Comparison of ENCODE assay signal across 8 cellular contexts in genomic region chr6:119346914-119347313, GRCh38. TPM values are rescaled to one million over a fixed set of nuclear protein-coding genes. Genes with fewer than 3 reads are reported as not detected.
DNase-seq lines count a peak whose midpoint lies in the region; ATAC-seq lines count a peak whose summit lies in the region.

No MANE protein-coding gene starts in this region.

- ATAC-seq in activated CD8-positive, alpha-beta T cell treated with anti-CD3 and anti-CD28 coated beads, Interleukin-2, amount 10 ng/mL, durations not matched to agents 7 days and 5 days: no peak
- no peak for ATAC-seq in stimulated activated naive B cell treated with anti-CD40 and anti-IgM and Interleukin-4, amounts not matched to agents 10 μg/mL and 1 μg/mL and 100 μg/mL, for 72 hours (replicated peaks)
- ATAC-seq in HG03439 (IDR thresholded peaks at IDR 0.05; ENCODE audit: unreplicated experiment): no peak

- CTCF ChIA-PET in activated CD8-positive, alpha-beta T cell treated with anti-CD3 and anti-CD28 coated beads, Interleukin-2, amount 10 ng/mL, durations not matched to agents 7 days and 5 days (lab: Charles Lee): interaction anchor here (1.2 to 3.2 kb wide), 6 partner anchors 11 to 229 kb away, joined by 3 to 48 read pairs (median 12); no protein-coding TSS in a partner anchor

- peaks cover 30% of the 10 kb centered on the region for H3K36me3 Mint-ChIP-seq in activated CD8-positive, alpha-beta T cell treated with anti-CD3 and anti-CD28 coated beads, Interleukin-2, amount 10 ng/mL, durations not matched to agents 7 days and 5 days (ENCODE audit: low read depth)
- H3K36me3 Mint-ChIP-seq in stimulated activated naive B cell treated with anti-CD40 and anti-IgM and Interleukin-4, amounts not matched to agents 10 μg/mL and 1 μg/mL and 100 μg/mL, for 72 hours: peaks cover 22 to 31% of the 10 kb centered on the region in 2 donors

- H3K27ac Mint-ChIP-seq in activated CD8-positive, alpha-beta T cell treated with anti-CD3 and anti-CD28 coated beads, Interleukin-2, amount 10 ng/mL, durations not matched to agents 7 days and 5 days: peak overlapping the region; percentile 1
- H3K27ac Mint-ChIP-seq in stimulated activated naive B cell treated with anti-CD40 and anti-IgM and Interleukin-4, amounts not matched to agents 10 μg/mL and 1 μg/mL and 100 μg/mL, for 72 hours: no peak overlapping the region

- H3K9me3 Mint-ChIP-seq in activated CD8-positive, alpha-beta T cell treated with anti-CD3 and anti-CD28 coated beads, Interleukin-2, amount 10 ng/mL, durations not matched to agents 7 days and 5 days (ENCODE audit: insufficient read depth): no peaks in the 10 kb centered on the region
- H3K9me3 Mint-ChIP-seq in stimulated activated naive B cell treated with anti-CD40 and anti-IgM and Interleukin-4, amounts not matched to agents 10 μg/mL and 1 μg/mL and 100 μg/mL, for 72 hours: no peaks in the 10 kb centered on the region

- DNase-seq in NCI-H748 (lab: John Stamatoyannopoulos, UW; ENCODE audit: unreplicated experiment) (peak; percentile 28), NCI-H748 treated with DMSO at 0.1 percent for 48 hours (lab: John Stamatoyannopoulos, UW) (no peak), kidney tubule cell (ENCODE audit: low spot score) (peak; percentile 9), SKM-1 (lab: John Stamatoyannopoulos, UW; ENCODE audit: unreplicated experiment) (no peak)
- no peak for DNase-seq in activated CD8-positive, alpha-beta T cell treated with anti-CD3 and anti-CD28 coated beads, Interleukin-2, amount 10 ng/mL, durations not matched to agents 7 days and 5 days
- DNase-seq in stimulated activated naive B cell treated with anti-CD40 and anti-IgM and Interleukin-4, amounts not matched to agents 10 μg/mL and 1 μg/mL and 100 μg/mL, for 72 hours: no peak
- DNase-seq in activated effector memory CD4-positive, alpha-beta T cell treated with anti-CD3 and anti-CD28 coated beads, Interleukin-2, amount 50 U/mL, for 16 hours: no peak

- POLR2A ChIA-PET in activated CD8-positive, alpha-beta T cell treated with anti-CD3 and anti-CD28 coated beads, Interleukin-2, amount 10 ng/mL, durations not matched to agents 7 days and 5 days (lab: Charles Lee): interaction anchor here (0.6 to 3.1 kb wide), 6 partner anchors 13 to 453 kb away, joined by 3 to 44 read pairs (median 4); partner anchors contain the start of gene ASF1A

- peaks cover 59% of the 10 kb centered on the region for H3K4me1 Mint-ChIP-seq in activated CD8-positive, alpha-beta T cell treated with anti-CD3 and anti-CD28 coated beads, Interleukin-2, amount 10 ng/mL, durations not matched to agents 7 days and 5 days (ENCODE audit: low read depth)
- H3K4me1 Mint-ChIP-seq in stimulated activated naive B cell treated with anti-CD40 and anti-IgM and Interleukin-4, amounts not matched to agents 10 μg/mL and 1 μg/mL and 100 μg/mL, for 72 hours: peaks cover 21 to 55% of the 10 kb centered on the region in 2 donors

- H3K27me3 Mint-ChIP-seq in activated CD8-positive, alpha-beta T cell treated with anti-CD3 and anti-CD28 coated beads, Interleukin-2, amount 10 ng/mL, durations not matched to agents 7 days and 5 days (ENCODE audit: low read depth): no peaks in the 10 kb centered on the region
- H3K27me3 Mint-ChIP-seq in stimulated activated naive B cell treated with anti-CD40 and anti-IgM and Interleukin-4, amounts not matched to agents 10 μg/mL and 1 μg/mL and 100 μg/mL, for 72 hours: no peaks in the 10 kb centered on the region

- peak overlapping the region; percentile 91 for H3K4me3 Mint-ChIP-seq in activated CD8-positive, alpha-beta T cell treated with anti-CD3 and anti-CD28 coated beads, Interleukin-2, amount 10 ng/mL, durations not matched to agents 7 days and 5 days
- peak overlapping the region; percentile 73 to 88 for H3K4me3 Mint-ChIP-seq in stimulated activated naive B cell treated with anti-CD40 and anti-IgM and Interleukin-4, amounts not matched to agents 10 μg/mL and 1 μg/mL and 100 μg/mL, for 72 hours

RNA-seq across cellular contexts. Expression of gene MAN1A1, which starts 2.6 kb away (rescaled TPM):
- total RNA-seq in activated CD8-positive, alpha-beta T cell treated with anti-CD3 and anti-CD28 coated beads, Interleukin-2, amount 10 ng/mL, durations not matched to agents 7 days and 5 days: 10 to 100 TPM; 13.7 to 13.9 TPM

Comparison
In these comparisons a context has a peak if more than half of its experiments do, and no peak if none do; other contexts are left out.
1. DNase-seq: peak in NCI-H748 (single experiment) and kidney tubule cell (single experiment); none in NCI-H748 treated with DMSO at 0.1 percent for 48 hours (single experiment), activated CD8-positive, alpha-beta T cell treated with anti-CD3 and anti-CD28 coated beads, Interleukin-2, amount 10 ng/mL, durations not matched to agents 7 days and 5 days (single experiment), stimulated activated naive B cell treated with anti-CD40 and anti-IgM and Interleukin-4, amounts not matched to agents 10 μg/mL and 1 μg/mL and 100 μg/mL, for 72 hours (single experiment), SKM-1 (single experiment) and activated effector memory CD4-positive, alpha-beta T cell treated with anti-CD3 and anti-CD28 coated beads, Interleukin-2, amount 50 U/mL, for 16 hours (single experiment).